ENCODE assay signal across 9 cellular contexts in the genomic region with DNA sequence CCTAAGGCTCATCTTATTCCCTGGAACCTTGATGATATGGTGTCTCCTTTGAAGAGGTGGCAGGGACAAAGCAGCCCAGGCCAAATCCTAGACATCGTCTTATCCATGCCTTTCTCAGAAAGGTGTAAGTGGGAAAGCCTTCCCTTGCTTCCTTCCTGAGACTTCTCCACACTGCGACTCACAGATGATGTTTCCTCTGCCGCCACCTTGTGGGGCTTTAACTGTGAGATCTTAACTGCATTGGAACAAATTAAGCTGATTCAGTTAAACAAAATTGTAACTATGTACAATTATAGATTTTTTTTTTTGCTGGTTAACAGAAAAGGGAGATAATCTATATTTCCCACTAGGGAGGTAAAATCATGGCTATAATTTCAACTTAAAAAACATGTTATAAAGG. TPM values are rescaled to one million over a fixed set of nuclear protein-coding genes. Genes with fewer than 3 reads are reported as not detected.
DNase-seq lines count a peak whose midpoint lies in the region; ATAC-seq and TF ChIP-seq lines count a peak whose summit lies in the region.
"Had no signal": no experiment of that assay in that cellular context is flagged by ENCODE, and none has a peak within 500 bp of the region (broad histone marks: within the 10 kb centered on the region; RNA-seq: fewer than 3 reads in every experiment).

No MANE protein-coding gene starts in this region.

- H3K27me3 Mint-ChIP-seq in type B pancreatic cell, result no peaks in the 10 kb centered on the region
- no peaks in the 10 kb centered on the region for H3K27me3 Mint-ChIP-seq in CD8-positive, alpha-beta memory T cell

- peak; percentile 61 for TF ChIP-seq CTCF in RWPE1 (conservative IDR thresholded peaks at IDR 0.05; ENCODE audit: low read depth)
- TF ChIP-seq CTCF in fibroblast of villous mesenchyme (IDR thresholded peaks at IDR 0.05; ENCODE audit: insufficient read depth, low read depth, low read length), result peak; percentile 53
- peak; percentile 65 for TF ChIP-seq CTCF in type B pancreatic cell (conservative IDR thresholded peaks at IDR 0.05)

- CTCF ChIA-PET in RWPE1 (lab: Yijun Ruan, JAX), result interaction anchor here (0.6 to 1.3 kb wide), 8 partner anchors 10 to 1303 kb away, joined by 3 to 9 read pairs (median 4); partner anchors contain the start of genes GCA and IFIH1
- CTCF ChIA-PET in CD8-positive, alpha-beta memory T cell (lab: Charles Lee), result interaction anchor here (1.0 to 1.9 kb wide), 7 partner anchors 9 to 747 kb away, joined by 3 to 9 read pairs (median 5); partner anchors contain the start of gene GCA

- H3K4me1 Mint-ChIP-seq in type B pancreatic cell (ENCODE audit: unreplicated experiment), result no peaks in the 10 kb centered on the region
- H3K4me1 Mint-ChIP-seq in CD8-positive, alpha-beta memory T cell, result no peaks in the 10 kb centered on the region

- no peak overlapping the region for H3K4me3 ChIP-seq in fibroblast of villous mesenchyme (ENCODE audit: low read depth, low read length)
- H3K4me3 ChIP-seq in CD8-positive, alpha-beta memory T cell (ENCODE audit: low read length), result no peak overlapping the region
- H3K4me3 ChIP-seq: upper lobe of left lung had no signal

- H3K4me3 Mint-ChIP-seq in type B pancreatic cell, result no peak overlapping the region
- H3K4me3 Mint-ChIP-seq in CD8-positive, alpha-beta memory T cell, result no peak overlapping the region

- no peaks in the 10 kb centered on the region for H3K27me3 ChIP-seq in CD8-positive, alpha-beta memory T cell (ENCODE audit: insufficient read depth, low read length, poor library complexity, severe bottlenecking)
- H3K27me3 ChIP-seq: upper lobe of left lung had no signal

- H3K4me1 ChIP-seq in CD8-positive, alpha-beta memory T cell (ENCODE audit: insufficient read depth, low read length), result no peaks in the 10 kb centered on the region
- H3K4me1 ChIP-seq: upper lobe of left lung had no signal

- no peaks in the 10 kb centered on the region for H3K9me3 Mint-ChIP-seq in type B pancreatic cell
- H3K9me3 Mint-ChIP-seq in CD8-positive, alpha-beta memory T cell, result no peaks in the 10 kb centered on the region

- no peaks in the 10 kb centered on the region for H3K36me3 ChIP-seq in CD8-positive, alpha-beta memory T cell (ENCODE audit: insufficient read depth, low read length)
- H3K36me3 ChIP-seq: upper lobe of left lung had no signal

- H3K9me3 ChIP-seq in CD8-positive, alpha-beta memory T cell (ENCODE audit: low read length), result no peaks in the 10 kb centered on the region
- H3K9me3 ChIP-seq: upper lobe of left lung had no signal

- no peak overlapping the region for H3K27ac Mint-ChIP-seq in type B pancreatic cell
- H3K27ac Mint-ChIP-seq in CD8-positive, alpha-beta memory T cell, result no peak overlapping the region

- ATAC-seq in GM18858 (IDR thresholded peaks at IDR 0.05; ENCODE audit: unreplicated experiment) (peak; percentile 47), HG03064 (IDR thresholded peaks at IDR 0.05; ENCODE audit: low read depth, unreplicated experiment) (peak; percentile 71)

- no peak overlapping the region for H3K27ac ChIP-seq in RWPE1
- no peak overlapping the region for H3K27ac ChIP-seq in CD8-positive, alpha-beta memory T cell (ENCODE audit: low read depth, low read length)
- H3K27ac ChIP-seq: upper lobe of left lung had no signal

- peak; percentile 36 for DNase-seq in COR-L47 (lab: John Stamatoyannopoulos, UW)
- DNase-seq in RWPE1 (ENCODE audit: low spot score), result peak; percentile 16
- peak; percentile 15 for DNase-seq in fibroblast of villous mesenchyme (ENCODE audit: low read depth)
- no peak for DNase-seq in type B pancreatic cell (ENCODE audit: extremely low spot score, unreplicated experiment)
- DNase-seq in CD8-positive, alpha-beta memory T cell, result no peak
- no peak for DNase-seq in SKM-1 treated with dmso at 0.1 percent for 144 hours (lab: John Stamatoyannopoulos, UW; ENCODE audit: unreplicated experiment)

- POLR2A ChIA-PET in RWPE1 (lab: Yijun Ruan, JAX; ENCODE audit: low non-redundant PET), result no interaction called here
- POLR2A ChIA-PET in CD8-positive, alpha-beta memory T cell (lab: Charles Lee), result no interaction called here

- H3K36me3 Mint-ChIP-seq in type B pancreatic cell, result no peaks in the 10 kb centered on the region
- H3K36me3 Mint-ChIP-seq in CD8-positive, alpha-beta memory T cell, result no peaks in the 10 kb centered on the region

RNA-seq across cellular contexts. Expression of gene GCA, which starts 10.0 kb away (rescaled TPM):
- total RNA-seq in fibroblast of villous mesenchyme (2.3 and 3.9 TPM in 2 replicates), type B pancreatic cell (ENCODE audit: low replicate concordance) (21.1 and 30.4 TPM in 2 replicates)
- 10 to 100 TPM; 15.2 to 15.8 TPM for total RNA-seq in CD8-positive, alpha-beta memory T cell
- polyA plus RNA-seq in CD8-positive, alpha-beta memory T cell, result 14.0 TPM

RNA-seq across cellular contexts. Expression of gene IFIH1, which starts 15.5 kb away (rescaled TPM):
- total RNA-seq in fibroblast of villous mesenchyme, result 3.9 and 7.8 TPM in 2 replicates
- 10.4 and 17.5 TPM in 2 replicates for total RNA-seq in type B pancreatic cell (ENCODE audit: low replicate concordance)
- 10 to 100 TPM; 16.8 to 17.9 TPM for total RNA-seq in CD8-positive, alpha-beta memory T cell
- 19.7 TPM for polyA plus RNA-seq in CD8-positive, alpha-beta memory T cell

Comparison
In these comparisons a context has a peak if more than half of its experiments do, and no peak if none do; other contexts are left out.
1. DNase-seq: peak in COR-L47 (single experiment), RWPE1 (single experiment) and fibroblast of villous mesenchyme (single experiment); none in type B pancreatic cell (single experiment), CD8-positive, alpha-beta memory T cell (0 of 5) and SKM-1 treated with dmso at 0.1 percent for 144 hours (single experiment).
2. Peak in every context shown above with its lines, with median percentiles within 50 percentile points of each other: CTCF ChIP-seq.